9 cellular contexts compared by ENCODE assay signal in genomic region chr17:17141860-17142552, GRCh38.
DNase-seq lines count a peak whose midpoint lies in the region; ATAC-seq and TF ChIP-seq lines count a peak whose summit lies in the region.
"Had no signal": no experiment of that assay in that cellular context is flagged by ENCODE, and none has a peak within 500 bp of the region (broad histone marks: within the 10 kb centered on the region; RNA-seq: fewer than 3 reads in every experiment).

No MANE protein-coding gene starts in this region.

- H3F3A ChIP-seq in neural progenitor cell (ENCODE audit: low read depth), result no peaks in the 10 kb centered on the region

- no peaks in the 10 kb centered on the region for H3K4me1 ChIP-seq in neural progenitor cell

- H3K27me3 Mint-ChIP-seq in neural progenitor cell (ENCODE audit: insufficient read depth, low read depth), result peaks cover 8% of the 10 kb centered on the region
- H3K27me3 Mint-ChIP-seq: activated B cell treated with CpG ODN at 0.5 μM for 24 hours had no signal

- H3K9me3 Mint-ChIP-seq in neural progenitor cell, result no peaks in the 10 kb centered on the region
- H3K9me3 Mint-ChIP-seq: activated B cell treated with CpG ODN at 0.5 μM for 24 hours had no signal

- peaks cover 19% of the 10 kb centered on the region for H3K36me3 Mint-ChIP-seq in neural progenitor cell

- H4K20me1 ChIP-seq in neural progenitor cell (ENCODE audit: low read depth), result no peaks in the 10 kb centered on the region

- H3K27ac Mint-ChIP-seq in neural progenitor cell, result peak overlapping the region; percentile 91
- H3K27ac Mint-ChIP-seq: activated B cell treated with CpG ODN at 0.5 μM for 24 hours had no signal

- H3K27me3 ChIP-seq in neural progenitor cell, result no peaks in the 10 kb centered on the region

- H3K79me2 ChIP-seq in neural progenitor cell (ENCODE audit: low read depth), result no peaks in the 10 kb centered on the region

- H2AFZ ChIP-seq in neural progenitor cell (replicated peaks), result no peak overlapping the region

- H3K4me3 ChIP-seq in neural progenitor cell, result no peak overlapping the region

- no peak overlapping the region for H3K9ac ChIP-seq in neural progenitor cell

- DNase-seq in EH (ENCODE audit: low read depth) (peak; percentile 40), NCI-H1694 treated with DMSO at 0.1 percent for 48 hours (lab: John Stamatoyannopoulos, UW) (peak; percentile 40), activated T-helper 1 cell treated with Interleukin-2 at 50 U/mL for 16 hours (ENCODE audit: low read depth) (peak; percentile 22), fibroblast of gingiva (ENCODE audit: low read depth) (peak; percentile 56), neural progenitor cell (ENCODE audit: low spot score) (peak; percentile 78), GDM1 (lab: John Stamatoyannopoulos, UW) (no peak)
- DNase-seq: activated B cell treated with CpG ODN at 0.5 μM for 24 hours had no signal

- H3K4me2 ChIP-seq in neural progenitor cell, result no peak overlapping the region

- peak; percentile 100 for TF ChIP-seq CTCF in neural progenitor cell (IDR thresholded peaks at IDR 0.05)

- no peak overlapping the region for H3K27ac ChIP-seq in neural progenitor cell

- peak overlapping the region; percentile 55 for H3K4me3 Mint-ChIP-seq in neural progenitor cell
- H3K4me3 Mint-ChIP-seq: activated B cell treated with CpG ODN at 0.5 μM for 24 hours had no signal

- ATAC-seq in HG03565 (IDR thresholded peaks at IDR 0.05; ENCODE audit: unreplicated experiment) (no peak), GM18909 (IDR thresholded peaks at IDR 0.05; ENCODE audit: poor library complexity, unreplicated experiment) (no peak)

- H3K9me3 ChIP-seq in neural progenitor cell (ENCODE audit: low read depth), result no peaks in the 10 kb centered on the region

- H3K4me1 Mint-ChIP-seq in neural progenitor cell, result peaks cover 7% of the 10 kb centered on the region

- no peaks in the 10 kb centered on the region for H3K36me3 ChIP-seq in neural progenitor cell
